ENCODE assay signal across 8 cellular contexts in the genomic region with DNA sequence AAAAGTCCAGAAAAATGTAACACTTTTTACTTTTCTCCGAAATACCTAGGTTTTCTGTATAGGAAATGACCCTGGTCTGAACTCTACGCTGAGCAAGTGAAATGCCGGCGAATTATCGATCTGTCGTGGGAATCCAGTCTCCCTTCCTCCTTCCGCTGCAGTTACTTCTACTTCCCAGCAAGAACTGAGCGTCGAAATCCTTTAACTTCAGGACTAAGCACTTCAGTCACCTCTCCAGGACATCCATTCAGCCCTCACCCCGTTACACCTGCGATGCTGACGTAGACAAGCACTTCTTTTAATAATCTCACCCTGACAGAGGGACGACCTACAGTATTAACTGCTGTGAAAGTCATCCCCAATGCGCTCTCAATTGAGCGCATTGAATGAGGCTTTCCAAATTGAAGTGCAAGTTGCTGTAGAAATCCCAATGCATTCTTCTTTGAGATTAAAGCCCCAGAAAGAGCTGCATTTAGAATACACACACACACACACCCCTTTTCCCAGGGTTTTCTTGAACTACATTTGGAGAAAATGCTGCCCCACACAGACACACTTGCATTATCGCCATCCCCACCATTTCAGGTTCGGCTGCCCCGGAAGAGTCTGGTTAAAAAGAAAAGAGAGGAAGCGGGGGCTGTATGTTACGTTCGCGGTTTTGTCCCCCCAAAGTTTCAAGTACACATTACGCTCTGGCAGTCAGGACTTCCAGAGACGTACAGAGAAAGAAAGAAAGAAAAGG. TPM values are rescaled to one million over a fixed set of nuclear protein-coding genes. Genes with fewer than 3 reads are reported as not detected.
DNase-seq lines count a peak whose midpoint lies in the region; ATAC-seq and TF ChIP-seq lines count a peak whose summit lies in the region.

No MANE protein-coding gene starts in this region.

- H3K27me3 ChIP-seq in Panc1 (ENCODE audit: control insufficient read depth, insufficient read depth, low read length) = no peaks in the 10 kb centered on the region

- POLR2A ChIA-PET in Panc1 (lab: Charles Lee) = interaction anchor here (0.6 kb wide), 1 partner anchor 117 kb away, joined by 3 read pairs; no protein-coding TSS in a partner anchor

- in situ Hi-C loops in Panc1 (cut with HindIII; ENCODE audit: low pct_unique_long_range_greater_than_20kb, low sequenced_read_pairs) = no loop called here
- in situ Hi-C loops in astrocyte of the cerebellum (cut with HindIII; ENCODE audit: low sequenced_read_pairs) = no loop called here

- CTCF ChIA-PET in Panc1 (lab: Charles Lee) = no interaction called here

- peak overlapping the region; percentile 56 to 81 for H3K4me3 ChIP-seq in Panc1 (ENCODE audit: low read depth in 2 of 2, low read length in 2 of 2)
- H3K4me3 ChIP-seq in astrocyte of the cerebellum (ENCODE audit: low read depth, low read length) = peak overlapping the region; percentile 79

- BruUV-seq in Panc1 (replicated peaks; lab: Mats Ljungman, UMichigan) = no TSS peak

- H3K9me3 ChIP-seq in Panc1 (ENCODE audit: control insufficient read depth, insufficient read depth, low read depth, low read length) = no peaks in the 10 kb centered on the region

- intact Hi-C loops in Panc1 (cut with micrococcal nuclease; ENCODE audit: unreplicated experiment) (no loop called here), posterior vena cava (cut with DNase I) (no loop called here)

- ATAC-seq in GM19463 (IDR thresholded peaks at IDR 0.05; ENCODE audit: unreplicated experiment) (peak; percentile 17), HG03521 (IDR thresholded peaks at IDR 0.05; ENCODE audit: unreplicated experiment) (peak; percentile 12), Panc1 (peak; percentile 28; the same call in 1 of the 2 replicates)

- DNase-seq in EH (ENCODE audit: low read depth) (peak; percentile 25), Panc1 (ENCODE audit: low read depth, low spot score) (no peak), astrocyte of the cerebellum (ENCODE audit: low read depth) (no peak), iris pigment epithelial cell (ENCODE audit: low read depth) (peak; percentile 28), posterior vena cava (ENCODE audit: low spot score) (no peak)
- DNase-seq in stimulated activated CD4-positive, alpha-beta T cell treated with anti-CD3 and anti-CD28 coated beads, Interleukin-2, amount 100 ng/mL, for 24 hours = peak; percentile 10 to 22

- H3K36me3 ChIP-seq in Panc1 (ENCODE audit: control insufficient read depth, insufficient read depth, low read length) = no peaks in the 10 kb centered on the region

- peak overlapping the region; percentile 68 for H3K27ac ChIP-seq in Panc1 (ENCODE audit: low read length)

- no peak for TF ChIP-seq CTCF in Panc1 (IDR thresholded peaks at IDR 0.05)
- no peak for TF ChIP-seq CTCF in astrocyte of the cerebellum (IDR thresholded peaks at IDR 0.05; ENCODE audit: low read depth, low read length, missing control alignments)

- H3K4me1 ChIP-seq in Panc1 (ENCODE audit: control insufficient read depth, insufficient read depth, low read length) = peaks cover 17% of the 10 kb centered on the region

RNA-seq across cellular contexts. Expression of gene TOP2B, which starts 1.2 kb away (rescaled TPM):
- total RNA-seq in Panc1 (2021; ENCODE audit: unreplicated experiment) (63.1 TPM), posterior vena cava (10 to 100 TPM; 84.7 to 95.3 TPM)
- 26.1 TPM for polyA plus RNA-seq in Panc1 (2012; ENCODE audit: insufficient read length)

Comparison
In these comparisons a context has a peak if more than half of its experiments do, and no peak if none do; other contexts are left out.
1. DNase-seq: peak in EH (single experiment), iris pigment epithelial cell (single experiment) and stimulated activated CD4-positive, alpha-beta T cell treated with anti-CD3 and anti-CD28 coated beads, Interleukin-2, amount 100 ng/mL, for 24 hours (2 of 2); none in Panc1 (single experiment), astrocyte of the cerebellum (single experiment) and posterior vena cava (single experiment).
2. Peak in every context shown above with its lines, with median percentiles within 50 percentile points of each other: ATAC-seq.